8 cellular contexts compared by ENCODE assay signal in genomic region chr16:89171216-89172170, GRCh38. TPM values are rescaled to one million over a fixed set of nuclear protein-coding genes. Genes with fewer than 3 reads are reported as not detected.
DNase-seq lines count a peak whose midpoint lies in the region; ATAC-seq and TF ChIP-seq lines count a peak whose summit lies in the region.

A gene with protein sequence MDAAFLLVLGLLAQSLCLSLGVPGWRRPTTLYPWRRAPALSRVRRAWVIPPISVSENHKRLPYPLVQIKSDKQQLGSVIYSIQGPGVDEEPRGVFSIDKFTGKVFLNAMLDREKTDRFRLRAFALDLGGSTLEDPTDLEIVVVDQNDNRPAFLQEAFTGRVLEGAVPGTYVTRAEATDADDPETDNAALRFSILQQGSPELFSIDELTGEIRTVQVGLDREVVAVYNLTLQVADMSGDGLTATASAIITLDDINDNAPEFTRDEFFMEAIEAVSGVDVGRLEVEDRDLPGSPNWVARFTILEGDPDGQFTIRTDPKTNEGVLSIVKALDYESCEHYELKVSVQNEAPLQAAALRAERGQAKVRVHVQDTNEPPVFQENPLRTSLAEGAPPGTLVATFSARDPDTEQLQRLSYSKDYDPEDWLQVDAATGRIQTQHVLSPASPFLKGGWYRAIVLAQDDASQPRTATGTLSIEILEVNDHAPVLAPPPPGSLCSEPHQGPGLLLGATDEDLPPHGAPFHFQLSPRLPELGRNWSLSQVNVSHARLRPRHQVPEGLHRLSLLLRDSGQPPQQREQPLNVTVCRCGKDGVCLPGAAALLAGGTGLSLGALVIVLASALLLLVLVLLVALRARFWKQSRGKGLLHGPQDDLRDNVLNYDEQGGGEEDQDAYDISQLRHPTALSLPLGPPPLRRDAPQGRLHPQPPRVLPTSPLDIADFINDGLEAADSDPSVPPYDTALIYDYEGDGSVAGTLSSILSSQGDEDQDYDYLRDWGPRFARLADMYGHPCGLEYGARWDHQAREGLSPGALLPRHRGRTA (plus strand): TSS chr16:89171748. CDS start chr16:89171832, 84 bp downstream.

- H3K9me3 Mint-ChIP-seq in dendritic cell treated with granulocyte-macrophage colony-stimulating factor and Interleukin-4, amounts not matched to agents 40 ng/mL and 50 ng/mL, for 4 days, result no peaks in the 10 kb centered on the region

- TF ChIP-seq CTCF in AG09319 (IDR thresholded peaks at IDR 0.05; ENCODE audit: low read depth, low read length) (no peak), right lobe of liver (IDR thresholded peaks at IDR 0.05) (no peak)

- H3K4me3 Mint-ChIP-seq in dendritic cell treated with granulocyte-macrophage colony-stimulating factor and Interleukin-4, amounts not matched to agents 40 ng/mL and 50 ng/mL, for 4 days, result peak within 1 kb of the TSS; percentile 62

- H3K27ac ChIP-seq in right lobe of liver, result no peak within 1 kb of the TSS

- H3K36me3 Mint-ChIP-seq in dendritic cell treated with granulocyte-macrophage colony-stimulating factor and Interleukin-4, amounts not matched to agents 40 ng/mL and 50 ng/mL, for 4 days (ENCODE audit: low read depth), result no peaks in the 10 kb centered on the region

- DNase-seq in AG09319 (ENCODE audit: extremely low read depth, low read depth), result peak; percentile 44
- DNase-seq in NCI-H524 (lab: John Stamatoyannopoulos, UW), result peak; percentile 94 to 98
- peak; percentile 96 for DNase-seq in activated CD4-positive, alpha-beta T cell treated with anti-CD3 and anti-CD28 coated beads, Interleukin-2, amount 50 U/mL, for 1 hour
- DNase-seq in right lobe of liver, result peak; percentile 89 to 94 (median 91)
- peak; percentile 90 to 95 for DNase-seq in stimulated activated CD4-positive, alpha-beta T cell treated with anti-CD3 and anti-CD28 coated beads, Interleukin-2, amount 100 ng/mL, for 48 hours

- WGBS in right lobe of liver (ENCODE audit: insufficient coverage, low coverage, low lambda C conversion rate, missing lambda C conversion rate), result 4% methylated on average over 4 of the region's 74 CpGs

- peaks cover 0 to 8% (median 0%) of the 10 kb centered on the region in 4 donors for H3K4me1 ChIP-seq in right lobe of liver

- peaks cover 78% of the 10 kb centered on the region for H3K27me3 Mint-ChIP-seq in dendritic cell treated with granulocyte-macrophage colony-stimulating factor and Interleukin-4, amounts not matched to agents 40 ng/mL and 50 ng/mL, for 4 days

- peaks cover 0 to 9% of the 10 kb centered on the region in 2 donors for H3K27me3 ChIP-seq in right lobe of liver

- H3K4me3 ChIP-seq in right lobe of liver, result no peak within 1 kb of the TSS

- intact Hi-C loops in dendritic cell treated with granulocyte-macrophage colony-stimulating factor and Interleukin-4, amounts not matched to agents 40 ng/mL and 50 ng/mL, for 4 days (cut with micrococcal nuclease), result no loop called here
- intact Hi-C loops in right lobe of liver (cut with DNase I), result no loop called here

- no peaks in the 10 kb centered on the region for H3K36me3 ChIP-seq in right lobe of liver

- no peak for TF ChIP-seq POLR2A in right lobe of liver (IDR thresholded peaks at IDR 0.05)

- ATAC-seq in GM19328 (IDR thresholded peaks at IDR 0.05; ENCODE audit: unreplicated experiment), result peak; percentile 80
- ATAC-seq in HG03460 (IDR thresholded peaks at IDR 0.05; ENCODE audit: unreplicated experiment), result peak; percentile 71
- ATAC-seq in right lobe of liver, result peak; percentile 85 to 92 (median 88)

- no peaks in the 10 kb centered on the region for H3K9me3 ChIP-seq in right lobe of liver

- H3K27ac Mint-ChIP-seq in dendritic cell treated with granulocyte-macrophage colony-stimulating factor and Interleukin-4, amounts not matched to agents 40 ng/mL and 50 ng/mL, for 4 days, result no peak within 1 kb of the TSS

- peaks cover 21% of the 10 kb centered on the region for H3K4me1 Mint-ChIP-seq in dendritic cell treated with granulocyte-macrophage colony-stimulating factor and Interleukin-4, amounts not matched to agents 40 ng/mL and 50 ng/mL, for 4 days (ENCODE audit: low read depth)

RNA-seq across cellular contexts. Expression of the gene that starts here (rescaled TPM):
- total RNA-seq in right lobe of liver, result 1 to 10 TPM in 1 of 6 experiments, under 1 TPM in 4, not detected in 1; 0.12 to 3.3 (median 0.15) TPM

Comparison
In these comparisons a context has a peak if more than half of its experiments do, and no peak if none do; other contexts are left out.
1. DNase-seq: peak in every context shown above with its lines; median percentile 96 in NCI-H524; 96 in activated CD4-positive, alpha-beta T cell treated with anti-CD3 and anti-CD28 coated beads, Interleukin-2, amount 50 U/mL, for 1 hour; 92 in stimulated activated CD4-positive, alpha-beta T cell treated with anti-CD3 and anti-CD28 coated beads, Interleukin-2, amount 100 ng/mL, for 48 hours; 91 in right lobe of liver; 44 in AG09319.